Comparison of ENCODE assay signal across 8 cellular contexts in genomic region chr2:197306691-197307030, GRCh38. TPM values are rescaled to one million over a fixed set of nuclear protein-coding genes. Genes with fewer than 3 reads are reported as not detected.
DNase-seq lines count a peak whose midpoint lies in the region; ATAC-seq, FAIRE-seq and TF ChIP-seq lines count a peak whose summit lies in the region.

No MANE protein-coding gene starts in this region.

- no peak for ATAC-seq in activated T-cell treated with anti-CD3 and anti-CD28 coated beads, Interleukin-2, amount 50 U/mL, for 72 hours (replicated peaks in 1 of 2)
- no peak for ATAC-seq in GM18868 (IDR thresholded peaks at IDR 0.05; ENCODE audit: unreplicated experiment)

- peak overlapping the region in 1 of 4 donors; percentile 8 for H3K4me3 ChIP-seq in tibial nerve

- TF ChIP-seq EP300 in tibial nerve (IDR thresholded peaks at IDR 0.05), result no peak

- 67 to 80% methylated on average over 3 of the region's 3 CpGs for WGBS in tibial nerve, 2 donors

- no peaks in the 10 kb centered on the region for H3K9me3 Mint-ChIP-seq in activated T-cell treated with anti-CD3 and anti-CD28 coated beads, Interleukin-2, amount 50 U/mL, for 72 hours
- no peaks in the 10 kb centered on the region for H3K9me3 Mint-ChIP-seq in immature natural killer cell

- DNase-seq in activated T-cell treated with anti-CD3 and anti-CD28 coated beads, Interleukin-2, amount 50 U/mL, for 1 hour, result peak; percentile 51
- DNase-seq in activated T-cell treated with anti-CD3 and anti-CD28 coated beads for 4 hours (no peak), immature natural killer cell (peak in 1 of 3 donors; percentile 35), tibial nerve (ENCODE audit: low spot score in 2 of 2) (no peak), NCI-H82 (lab: John Stamatoyannopoulos, UW) (no peak), frontal cortex (ENCODE audit: low spot score in 2 of 2) (no peak)
- DNase-seq in activated T-cell treated with anti-CD3 and anti-CD28 coated beads, Interleukin-2, amount 50 U/mL, for 72 hours, result peak in 1 of 2 donors; percentile 51

- no peaks in the 10 kb centered on the region for H3K36me3 ChIP-seq in tibial nerve

- no peak for FAIRE-seq in frontal cortex (lab: Jason Lieb, UNC)

- H3K4me3 Mint-ChIP-seq in activated T-cell treated with anti-CD3 and anti-CD28 coated beads, Interleukin-2, amount 50 U/mL, for 72 hours, result peak overlapping the region; percentile 89 to 99
- H3K4me3 Mint-ChIP-seq in immature natural killer cell, result peak overlapping the region; percentile 68 to 97 (median 93)

- no peaks in the 10 kb centered on the region for H3K27me3 Mint-ChIP-seq in activated T-cell treated with anti-CD3 and anti-CD28 coated beads, Interleukin-2, amount 50 U/mL, for 72 hours (ENCODE audit: low read depth)
- peaks cover 5 to 20% (median 15%) of the 10 kb centered on the region in 3 donors for H3K27me3 Mint-ChIP-seq in immature natural killer cell (ENCODE audit: low read depth in 3 of 3)

- H3K36me3 Mint-ChIP-seq in activated T-cell treated with anti-CD3 and anti-CD28 coated beads, Interleukin-2, amount 50 U/mL, for 72 hours (ENCODE audit: insufficient read depth in 2 of 2), result peaks cover 5 to 12% of the 10 kb centered on the region in 2 donors
- H3K36me3 Mint-ChIP-seq in immature natural killer cell, result peaks cover 5 to 10% (median 6%) of the 10 kb centered on the region in 3 donors

- TF ChIP-seq CTCF in tibial nerve (IDR thresholded peaks at IDR 0.05), result no peak

- no peaks in the 10 kb centered on the region for H3K9me3 ChIP-seq in tibial nerve

- TF ChIP-seq POLR2A in tibial nerve (IDR thresholded peaks at IDR 0.05), result no peak

- H3K4me1 Mint-ChIP-seq in activated T-cell treated with anti-CD3 and anti-CD28 coated beads, Interleukin-2, amount 50 U/mL, for 72 hours (ENCODE audit: low read depth), result peaks cover 72% of the 10 kb centered on the region
- H3K4me1 Mint-ChIP-seq in immature natural killer cell, result peaks cover 80 to 84% of the 10 kb centered on the region in 2 donors

- H3K27me3 ChIP-seq in tibial nerve, result no peaks in the 10 kb centered on the region

- peaks cover 0 to 56% (median 38%) of the 10 kb centered on the region in 4 donors for H3K4me1 ChIP-seq in tibial nerve

- peak overlapping the region; percentile 100 for H3K27ac Mint-ChIP-seq in activated T-cell treated with anti-CD3 and anti-CD28 coated beads, Interleukin-2, amount 50 U/mL, for 72 hours
- peak overlapping the region; percentile 87 to 98 (median 98) for H3K27ac Mint-ChIP-seq in immature natural killer cell

- H3K27ac ChIP-seq in tibial nerve, result peak overlapping the region in 3 of 4 donors; percentile 73 to 88 (median 82)

RNA-seq across cellular contexts. Expression of gene ANKRD44, which starts 3.9 kb away (rescaled TPM):
- total RNA-seq in activated T-cell treated with anti-CD3 and anti-CD28 coated beads, Interleukin-2, amount 50 U/mL, for 72 hours, result 100 to 1,000 TPM; 114 to 141 TPM
- polyA plus RNA-seq in immature natural killer cell, result 100 to 1,000 TPM in 1 of 3 donors, 10 to 100 TPM in 2; 58.0 to 125 (median 65.6) TPM
- 10 to 100 TPM; 28.5 to 48.9 (median 41.5) TPM for total RNA-seq in tibial nerve
- 101 TPM for total RNA-seq in frontal cortex
